8 cellular contexts compared by ENCODE assay signal in the genomic region with DNA sequence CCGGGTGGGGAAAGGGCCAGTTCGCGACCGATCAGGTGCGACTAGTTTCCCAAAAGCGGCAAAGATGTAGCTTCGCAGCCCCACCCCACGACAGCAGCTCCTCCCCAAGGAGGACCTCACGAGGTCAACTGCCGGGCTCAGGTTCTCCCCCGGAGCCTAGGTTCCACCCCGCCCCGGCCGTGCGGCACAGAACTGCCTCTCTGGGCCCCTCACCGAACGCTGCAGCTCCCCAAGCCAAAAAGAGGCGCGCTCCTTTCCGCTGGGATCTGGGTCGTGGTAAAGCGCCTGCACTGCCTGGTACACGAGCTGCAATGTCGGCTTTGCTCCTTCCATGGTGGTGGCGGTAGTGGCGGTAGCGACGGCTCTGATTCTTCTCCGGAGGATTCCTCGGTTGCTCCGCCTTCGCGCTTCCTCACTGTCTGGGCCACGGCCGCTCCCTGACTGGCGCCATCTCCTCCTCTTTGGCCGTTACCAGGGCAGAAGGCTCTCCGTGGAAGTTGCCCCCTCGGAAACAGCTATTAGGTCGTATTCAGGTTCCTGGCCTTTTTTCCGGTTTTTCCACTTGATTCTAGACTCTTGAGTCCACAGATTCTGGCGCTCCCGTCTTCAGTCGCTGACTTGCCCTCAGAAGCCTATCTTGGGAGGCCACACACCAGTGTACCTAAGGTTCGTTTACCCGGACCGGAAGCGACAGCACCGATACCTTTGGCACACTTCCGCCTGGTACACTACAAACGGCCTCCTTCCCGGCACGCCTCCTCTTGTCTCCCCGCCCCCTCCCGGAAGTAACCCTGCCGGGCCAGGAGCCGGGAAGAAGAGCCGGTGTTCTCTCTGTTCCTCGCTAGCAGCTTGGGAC. TPM values are rescaled to one million over a fixed set of nuclear protein-coding genes. Genes with fewer than 3 reads are reported as not detected.
DNase-seq lines count a peak whose midpoint lies in the region; ATAC-seq, FAIRE-seq and TF ChIP-seq lines count a peak whose summit lies in the region.

A gene (minus strand): TSS at position 674 of the 856 bp plus-strand sequence. CDS start 341 bp downstream, at position 333.

- peak within 1 kb of the TSS; percentile 99 for H3K18ac ChIP-seq in H1 (ENCODE audit: extremely low read depth, low read length)
- H3K18ac ChIP-seq in mesenchymal stem cell (ENCODE audit: low read depth in 1 of 2, low read length in 2 of 2): peak within 1 kb of the TSS; percentile 92 to 96

- peak within 1 kb of the TSS; percentile 87 for H4K5ac ChIP-seq in H1 (ENCODE audit: insufficient read length, low read depth, low read length)

- H2AK5ac ChIP-seq in H1 (ENCODE audit: low read depth, low read length): no peak within 1 kb of the TSS
- H2AK5ac ChIP-seq in mesenchymal stem cell (ENCODE audit: low read length, severe bottlenecking): no peak within 1 kb of the TSS

- no peak for FAIRE-seq in H1 (lab: Jason Lieb, UNC)

- H3K27ac ChIP-seq in H1 (ENCODE audit: low read depth, low read length) (peak within 1 kb of the TSS; percentile 96), mesenchymal stem cell (ENCODE audit: low read length, poor library complexity, severe bottlenecking) (peak within 1 kb of the TSS; percentile 99)

- TF ChIP-seq RAD21 in H1 (IDR thresholded peaks at IDR 0.05 in 1 of 2, conservative IDR thresholded peaks at IDR 0.05 in 1 of 2; ENCODE audit: low read depth in 2 of 2, low read length in 2 of 2): no peak

- no peak for TF ChIP-seq EP300 in H1 (IDR thresholded peaks at IDR 0.05; ENCODE audit: borderline replicate concordance in 1 of 2, low read depth in 2 of 2, low read length in 2 of 2)

- TF ChIP-seq CTCF in H1 (IDR thresholded peaks at IDR 0.05; ENCODE audit: control extremely low read depth in 1 of 3, insufficient read depth in 1 of 3, low read depth in 1 of 3, low read length in 3 of 3): 0 out of 4 replicates have a peak, but pooled peaks of 1 of the 3 experiments have one; percentile 12

- H2AFZ ChIP-seq in H1 (ENCODE audit: low read length) (peak within 1 kb of the TSS; percentile 72; the same call in 1 of the 2 replicates), mesenchymal stem cell (ENCODE audit: low read depth, low read length) (peak within 1 kb of the TSS; percentile 48)

- TF ChIP-seq POLR2A in H1 (IDR thresholded peaks at IDR 0.05; ENCODE audit: control extremely low read depth in 1 of 2, low read depth in 2 of 2, low read length in 2 of 2): peak; percentile 75 to 99

- CTCF ChIA-PET in H1 (lab: Charles Lee; ENCODE audit: partially characterized antibody): interaction anchor here (0.7 to 2.2 kb wide), 8 partner anchors 11 to 156 kb away, joined by 3 to 13 read pairs (median 4); no protein-coding TSS in a partner anchor

- peak within 1 kb of the TSS; percentile 98 for H2BK5ac ChIP-seq in H1 (ENCODE audit: low read depth, low read length)
- peak within 1 kb of the TSS; percentile 33 for H2BK5ac ChIP-seq in mesenchymal stem cell (ENCODE audit: low read depth, low read length, poor library complexity, severe bottlenecking)

- H2BK12ac ChIP-seq in H1 (ENCODE audit: low read depth, low read length) (peak within 1 kb of the TSS; percentile 41; the same call in 1 of the 2 replicates), mesenchymal stem cell (ENCODE audit: low read length in 2 of 2) (peak within 1 kb of the TSS; percentile 39 to 94)

- POLR2A ChIA-PET in H1 (lab: Charles Lee; ENCODE audit: partially characterized antibody): interaction anchor here (0.7 to 4.6 kb wide), 37 partner anchors 8 to 288 kb away, joined by 3 to 94 read pairs (median 4); a partner anchor contains a TSS

- peaks cover 13 to 47% of the 10 kb centered on the region in 2 experiments for H3K79me2 ChIP-seq in H1 (ENCODE audit: control insufficient read depth in 1 of 2, insufficient read depth in 2 of 2, low read length in 2 of 2)

- H3K36me3 ChIP-seq in H1 (ENCODE audit: control insufficient read depth in 2 of 4, insufficient read depth in 4 of 4, low read length in 3 of 4): no peaks in the 10 kb centered on the region
- peaks cover 2 to 6% of the 10 kb centered on the region in 2 experiments for H3K36me3 ChIP-seq in mesenchymal stem cell (ENCODE audit: control insufficient read depth in 1 of 2, insufficient read depth in 2 of 2, low read depth in 1 of 2, low read length in 2 of 2)

- peak within 1 kb of the TSS; percentile 83 to 99 (median 92) for H3K4me3 ChIP-seq in H1 (ENCODE audit: extremely low read depth in 1 of 4, insufficient read depth in 2 of 4, low read depth in 3 of 4, low read length in 4 of 4)
- H3K4me3 ChIP-seq in mesenchymal stem cell (ENCODE audit: insufficient read depth in 1 of 2, low read depth in 1 of 2, low read length in 2 of 2): peak within 1 kb of the TSS; percentile 93 to 99

- no peaks in the 10 kb centered on the region for H3K9me3 ChIP-seq in H1 (ENCODE audit: insufficient read depth in 2 of 2, low read depth in 1 of 2, low read length in 1 of 2)
- no peaks in the 10 kb centered on the region for H3K9me3 ChIP-seq in mesenchymal stem cell (ENCODE audit: control insufficient read depth, low read length)

- H3K23me2 ChIP-seq in H1 (ENCODE audit: low read depth, low read length): peaks cover 3% of the 10 kb centered on the region; the same call in 1 of the 2 replicates

- H3K4ac ChIP-seq in H1 (replicated peaks; ENCODE audit: insufficient read length, low read depth, low read length): no peak within 1 kb of the TSS
- H3K4ac ChIP-seq in mesenchymal stem cell (ENCODE audit: low read depth in 1 of 2, low read length in 2 of 2): peak within 1 kb of the TSS; percentile 79 to 93

- H3K23ac ChIP-seq in H1 (ENCODE audit: insufficient read length) (no peak within 1 kb of the TSS), mesenchymal stem cell (ENCODE audit: low read length in 2 of 2) (peak within 1 kb of the TSS in 1 of 2 experiments; percentile 97)

- H3K4me2 ChIP-seq in H1 (ENCODE audit: insufficient read depth in 1 of 2, low read depth in 2 of 2, low read length in 2 of 2) (peak within 1 kb of the TSS; percentile 74 to 94), mesenchymal stem cell (ENCODE audit: low read length, poor library complexity, severe bottlenecking) (peak within 1 kb of the TSS; percentile 86)

- no peaks in the 10 kb centered on the region for H3K27me3 ChIP-seq in H1 (replicated peaks in 1 of 4; ENCODE audit: control insufficient read depth in 3 of 4, extremely low read depth in 1 of 4, insufficient read depth in 3 of 4, low read length in 3 of 4)
- H3K27me3 ChIP-seq in mesenchymal stem cell (ENCODE audit: control insufficient read depth in 1 of 2, insufficient read depth in 1 of 2, low read length in 2 of 2): peaks cover 4 to 7% of the 10 kb centered on the region in 2 experiments

- peak within 1 kb of the TSS; percentile 48 for H3K56ac ChIP-seq in H1 (replicated peaks; ENCODE audit: insufficient read length, low read depth, low read length)

- H4K91ac ChIP-seq in H1 (replicated peaks; ENCODE audit: insufficient read length, low read length) (peak within 1 kb of the TSS; percentile 38), mesenchymal stem cell (ENCODE audit: low read length) (peak within 1 kb of the TSS; percentile 89)

- H3K9ac ChIP-seq in H1 (replicated peaks in 1 of 4; ENCODE audit: extremely low read depth in 1 of 4, low read depth in 3 of 4, low read length in 3 of 4) (peak within 1 kb of the TSS; percentile 87 to 95 (median 92)), mesenchymal stem cell (ENCODE audit: low read length) (peak within 1 kb of the TSS; percentile 99)

- H3K4me1 ChIP-seq in H1 (replicated peaks in 1 of 4; ENCODE audit: control insufficient read depth in 3 of 4, insufficient read depth in 4 of 4, low read length in 3 of 4): no peaks in the 10 kb centered on the region; a peak in 1 of 7 replicates
- peaks cover 13% of the 10 kb centered on the region for H3K4me1 ChIP-seq in mesenchymal stem cell (ENCODE audit: control insufficient read depth, insufficient read depth, low read depth, low read length)

- H3K14ac ChIP-seq in H1 (ENCODE audit: insufficient read length): no peak within 1 kb of the TSS
- H3K14ac ChIP-seq in mesenchymal stem cell (ENCODE audit: low read length in 2 of 2): peak within 1 kb of the TSS in 1 of 2 experiments; percentile 87

- H2BK120ac ChIP-seq in H1 (replicated peaks; ENCODE audit: low read depth, low read length) (no peak within 1 kb of the TSS), mesenchymal stem cell (ENCODE audit: low read depth, low read length) (peak within 1 kb of the TSS; percentile 71)

- H4K20me1 ChIP-seq in H1 (replicated peaks in 1 of 2; ENCODE audit: control insufficient read depth in 1 of 2, insufficient read depth in 2 of 2, low read length in 2 of 2): peaks cover 4% of the 10 kb centered on the region in 2 experiments

- H3K79me1 ChIP-seq in H1 (ENCODE audit: low read depth, low read length) (peaks cover 2% of the 10 kb centered on the region; the same call in 1 of the 2 replicates), mesenchymal stem cell (replicated peaks; ENCODE audit: low read length, poor library complexity, severe bottlenecking) (peaks cover 2% of the 10 kb centered on the region)

- H4K8ac ChIP-seq in H1 (ENCODE audit: extremely low read depth, insufficient read depth, low read length) (peak within 1 kb of the TSS; percentile 88; the same call in 1 of the 2 replicates), mesenchymal stem cell (ENCODE audit: low read length) (peak within 1 kb of the TSS; percentile 97)

- H2BK20ac ChIP-seq in H1 (ENCODE audit: low read length): no peak within 1 kb of the TSS

- DNase-seq in COLO668 (lab: John Stamatoyannopoulos, UW; ENCODE audit: unreplicated experiment) (peak; percentile 92), HT-29 (ENCODE audit: low spot score) (peak; percentile 98), NOMO-1 (lab: John Stamatoyannopoulos, UW; ENCODE audit: unreplicated experiment in 2 of 2) (peak; percentile 64 to 65), H1 (ENCODE audit: low read depth in 1 of 2, low spot score in 2 of 2) (peak; percentile 83 to 95), mesenchymal stem cell (peak; percentile 94)
- peak; percentile 79 to 84 for DNase-seq in activated CD8-positive, alpha-beta memory T cell treated with anti-CD3 and anti-CD28 coated beads for 4 hours (ENCODE audit: low read depth in 2 of 2)
- peak; percentile 81 for DNase-seq in stimulated activated CD8-positive, alpha-beta memory T cell treated with anti-CD3 and anti-CD28 coated beads, Interleukin-12 subunit alpha, Interleukin-12 subunit beta, amount 100 ng/mL, for 4 hours (ENCODE audit: low read depth)

- no peak within 1 kb of the TSS; the same call in 1 of the 2 replicates for H2BK15ac ChIP-seq in H1 (ENCODE audit: low read length)
- H2BK15ac ChIP-seq in mesenchymal stem cell (ENCODE audit: low read depth, poor library complexity, severe bottlenecking): peak within 1 kb of the TSS; percentile 80

- WGBS in H1 (ENCODE audit: extremely low coverage in 1 of 2, insufficient coverage in 1 of 2, insufficient read length in 1 of 2, insufficient replicate concordance in 2 of 2, low coverage in 1 of 2, low lambda C conversion rate in 2 of 2, missing lambda C conversion rate in 1 of 2), 2 experiments: 1% methylated on average over 56 of the region's 59 CpGs; no CpG with 5 or more reads in 1 of the 2 experiments
- under 1% methylated on average over 59 of the region's 59 CpGs for WGBS in mesenchymal stem cell

- ATAC-seq in GM19468 (IDR thresholded peaks at IDR 0.05; ENCODE audit: extremely low read depth, unreplicated experiment): peak; percentile 59

RNA-seq across cellular contexts. Expression of the gene that starts here (rescaled TPM):
- total RNA-seq in HT-29 (2014; rRNA removed; shearing (Covaris generic)): 66.8 and 73.7 TPM in 2 replicates
- 99.2 and 100 TPM in 2 replicates for total RNA-seq in H1 (2021; fragmentation: NEBNext Ultra II Directional; extraction: Animal tissue kit (Norgen Biotek cat#: 25700))
- polyA plus RNA-seq in H1 (2011; rRNA removed): 54.1 and 67.6 TPM in 2 replicates
- polyA plus RNA-seq in H1 (2011; cell fraction: cytosol; rRNA removed): 72.2 TPM
- polyA plus RNA-seq in H1 (2011; cell fraction: nucleus; rRNA removed): 53.6 TPM
- polyA plus RNA-seq in H1 (2012, experiment 1 of 2): 73.3 to 86.5 TPM (median 82.7 TPM) in 4 replicates
- 7.1 TPM for polyA plus RNA-seq in H1 (2012, experiment 2 of 2)
- polyA plus RNA-seq in H1 (2013, experiment 1 of 2): 55.0 TPM
- 54.8 TPM for polyA plus RNA-seq in H1 (2013, experiment 2 of 2)
- 158 and 177 TPM in 2 replicates for polyA minus RNA-seq in H1 (2011; rRNA and poly(A)+ RNA removed)
- polyA minus RNA-seq in H1 (2011; cell fraction: cytosol; rRNA and poly(A)+ RNA removed): 60.0 TPM
- polyA minus RNA-seq in H1 (2011; cell fraction: nucleus; rRNA and poly(A)+ RNA removed): 66.3 TPM
- polyA plus RNA-seq in mesenchymal stem cell (2013, experiment 1 of 2): 29.1 TPM
- polyA plus RNA-seq in mesenchymal stem cell (2013, experiment 2 of 2): 28.8 TPM

Comparison
In these comparisons a context has a peak if more than half of its experiments do, and no peak if none do; other contexts are left out.
1. Peak in every context shown above with its lines: DNase-seq, ATAC-seq, H3K4me3 ChIP-seq and H3K27ac ChIP-seq.